In genomic region chr3:62611541-62612240, GRCh38 we compare ENCODE assay signal across 27 cellular contexts.
DNase-seq lines count a peak whose midpoint lies in the region; ATAC-seq, FAIRE-seq and TF ChIP-seq lines count a peak whose summit lies in the region.
"Had no signal": no experiment of that assay in that cellular context is flagged by ENCODE, and none has a peak within 500 bp of the region (broad histone marks: within the 10 kb centered on the region; RNA-seq: fewer than 3 reads in every experiment).

No MANE protein-coding gene starts in this region.

- peak overlapping the region; percentile 43 for H3K27ac ChIP-seq in astrocyte (ENCODE audit: low read depth, low read length)
- H3K27ac ChIP-seq: 22Rv1, suprapubic skin had no signal

- TF ChIP-seq POLR2A in GM12892 (IDR thresholded peaks at IDR 0.05; ENCODE audit: low read depth, low read length) = no peak

- no peaks in the 10 kb centered on the region for H3K36me3 Mint-ChIP-seq in activated naive CD4-positive, alpha-beta T cell treated with anti-CD3 and anti-CD28 coated beads, Interleukin-2, amount 50 U/mL, for 24 hours
- H3K36me3 Mint-ChIP-seq in activated naive CD4-positive, alpha-beta T cell treated with anti-CD3 and anti-CD28 coated beads, Interleukin-2, amount 10 ng/mL, durations not matched to agents 7 days and 5 days = no peaks in the 10 kb centered on the region
- no peaks in the 10 kb centered on the region for H3K36me3 Mint-ChIP-seq in astrocyte (ENCODE audit: low read depth, unreplicated experiment)
- H3K36me3 Mint-ChIP-seq: CD8-positive, alpha-beta T cell; immature natural killer cell had no signal

- no peaks in the 10 kb centered on the region for H4K20me1 ChIP-seq in astrocyte (ENCODE audit: insufficient read depth, low read length)

- H3K27me3 ChIP-seq in astrocyte (ENCODE audit: insufficient read depth, low read length) (no peaks in the 10 kb centered on the region), skeletal muscle satellite cell (ENCODE audit: control insufficient read depth, insufficient read depth, low read length) (no peaks in the 10 kb centered on the region)
- H3K27me3 ChIP-seq: suprapubic skin had no signal

- H3K4me1 ChIP-seq in astrocyte (ENCODE audit: insufficient read depth, low read length) (peaks cover 34% of the 10 kb centered on the region), skeletal muscle satellite cell (ENCODE audit: control insufficient read depth, insufficient read depth, low read length) (peaks cover 54% of the 10 kb centered on the region)

- no peak overlapping the region for H2AFZ ChIP-seq in astrocyte (ENCODE audit: low read depth, low read length)

- peaks cover 3% of the 10 kb centered on the region for H3K27me3 Mint-ChIP-seq in activated naive CD4-positive, alpha-beta T cell treated with anti-CD3 and anti-CD28 coated beads, Interleukin-2, amount 50 U/mL, for 24 hours
- peaks cover 3% of the 10 kb centered on the region for H3K27me3 Mint-ChIP-seq in activated naive CD4-positive, alpha-beta T cell treated with anti-CD3 and anti-CD28 coated beads, Interleukin-2, amount 10 ng/mL, durations not matched to agents 7 days and 5 days
- no peaks in the 10 kb centered on the region for H3K27me3 Mint-ChIP-seq in astrocyte (ENCODE audit: low read depth, unreplicated experiment)

- H3K9me3 Mint-ChIP-seq in activated naive CD4-positive, alpha-beta T cell treated with anti-CD3 and anti-CD28 coated beads, Interleukin-2, amount 50 U/mL, for 24 hours = no peaks in the 10 kb centered on the region
- H3K9me3 Mint-ChIP-seq in activated naive CD4-positive, alpha-beta T cell treated with anti-CD3 and anti-CD28 coated beads, Interleukin-2, amount 10 ng/mL, durations not matched to agents 7 days and 5 days = no peaks in the 10 kb centered on the region
- H3K9me3 Mint-ChIP-seq in astrocyte (ENCODE audit: unreplicated experiment) = no peaks in the 10 kb centered on the region
- H3K9me3 Mint-ChIP-seq: CD8-positive, alpha-beta T cell had no signal

- H3K36me3 ChIP-seq in astrocyte (ENCODE audit: insufficient read depth, low read length) = no peaks in the 10 kb centered on the region
- H3K36me3 ChIP-seq in skeletal muscle satellite cell (ENCODE audit: insufficient read depth, low read length) = no peaks in the 10 kb centered on the region
- H3K36me3 ChIP-seq: suprapubic skin had no signal

- TF ChIP-seq CTCF in astrocyte (IDR thresholded peaks at IDR 0.05; ENCODE audit: insufficient read depth, low read depth, low read length) (no peak), fibroblast of villous mesenchyme (IDR thresholded peaks at IDR 0.05; ENCODE audit: insufficient read depth, low read depth, low read length) (no peak)

- intact Hi-C loops in left cardiac atrium (cut with DNase I) = no loop called here

- DNase-seq in activated naive CD4-positive, alpha-beta T cell treated with anti-CD3 and anti-CD28 coated beads, Interleukin-2, amount 10 ng/mL, durations not matched to agents 7 days and 5 days = no peak
- DNase-seq in astrocyte (ENCODE audit: low read depth) (peak; percentile 74), fibroblast of villous mesenchyme (ENCODE audit: low read depth) (peak; percentile 21), left cardiac atrium (no peak), GM12892 (ENCODE audit: insufficient read length) (no peak)
- no peak for DNase-seq in stimulated activated CD4-positive, alpha-beta T cell treated with anti-CD3 and anti-CD28 coated beads, Interleukin-12 subunit alpha, Interleukin-12 subunit beta, amount 100 ng/mL, for 4 hours
- DNase-seq: activated CD4-positive, alpha-beta T cell treated with anti-CD3 and anti-CD28 coated beads for 4 hours; activated CD8-positive, alpha-beta memory T cell treated with anti-CD3 and anti-CD28 coated beads for 24 hours; activated naive CD4-positive, alpha-beta T cell; activated T-cell treated with anti-CD3 and anti-CD28 coated beads, Interleukin-2, amount 50 U/mL, for 1 hour; AML-193; amniotic stem cell; CD8-positive, alpha-beta T cell; central memory CD4-positive, alpha-beta T cell; dermis blood vessel endothelial cell; DMS 273 treated with DMSO at 0.1 percent for 48 hours; immature natural killer cell; Kasumi-1; NCI-H187 treated with DMSO at 0.1 percent for 48 hours; NCI-H526 treated with DMSO at 0.1 percent for 48 hours; posterior cingulate gyrus; stimulated activated CD4-positive, alpha-beta T cell treated with anti-CD3 and anti-CD28 coated beads, Interleukin-1b, Interleukin-23, amount 100 ng/mL, for 48 hours; T-helper 2 cell had no signal

- H3K4me3 Mint-ChIP-seq in activated naive CD4-positive, alpha-beta T cell treated with anti-CD3 and anti-CD28 coated beads, Interleukin-2, amount 50 U/mL, for 24 hours = no peak overlapping the region
- H3K4me3 Mint-ChIP-seq in activated naive CD4-positive, alpha-beta T cell treated with anti-CD3 and anti-CD28 coated beads, Interleukin-2, amount 10 ng/mL, durations not matched to agents 7 days and 5 days = no peak overlapping the region
- no peak overlapping the region for H3K4me3 Mint-ChIP-seq in astrocyte (ENCODE audit: unreplicated experiment)
- H3K4me3 Mint-ChIP-seq: CD8-positive, alpha-beta T cell; immature natural killer cell had no signal

- no peak overlapping the region for H3K4me3 ChIP-seq in astrocyte (ENCODE audit: insufficient read depth, low read depth, low read length)
- H3K4me3 ChIP-seq in fibroblast of villous mesenchyme (ENCODE audit: low read depth, low read length) = no peak overlapping the region
- H3K4me3 ChIP-seq in skeletal muscle satellite cell (ENCODE audit: low read length) = no peak overlapping the region
- H3K4me3 ChIP-seq: suprapubic skin had no signal

- peak overlapping the region; percentile 6 for H3K27ac Mint-ChIP-seq in activated naive CD4-positive, alpha-beta T cell treated with anti-CD3 and anti-CD28 coated beads, Interleukin-2, amount 50 U/mL, for 24 hours
- H3K27ac Mint-ChIP-seq in activated naive CD4-positive, alpha-beta T cell treated with anti-CD3 and anti-CD28 coated beads, Interleukin-2, amount 10 ng/mL, durations not matched to agents 7 days and 5 days = no peak overlapping the region
- peak overlapping the region; percentile 90 for H3K27ac Mint-ChIP-seq in astrocyte (ENCODE audit: unreplicated experiment)
- H3K27ac Mint-ChIP-seq: CD8-positive, alpha-beta T cell; immature natural killer cell had no signal

- no peaks in the 10 kb centered on the region for H3K9me3 ChIP-seq in astrocyte (ENCODE audit: insufficient read depth, low read depth, low read length)
- H3K9me3 ChIP-seq in skeletal muscle satellite cell (replicated peaks; ENCODE audit: low read length) = no peaks in the 10 kb centered on the region
- H3K9me3 ChIP-seq: suprapubic skin had no signal

- peak; percentile 49 for FAIRE-seq in astrocyte (lab: Jason Lieb, UNC)
- FAIRE-seq in GM12892 (lab: Jason Lieb, UNC) = no peak

- H3K9ac ChIP-seq in astrocyte (ENCODE audit: low read length) = no peak overlapping the region
- H3K9ac ChIP-seq in skeletal muscle satellite cell (ENCODE audit: low read depth, low read length) = peak overlapping the region; percentile 51

- H3K79me2 ChIP-seq in astrocyte (ENCODE audit: insufficient read depth, low read length) = no peaks in the 10 kb centered on the region

- CTCF ChIA-PET in activated naive CD4-positive, alpha-beta T cell treated with anti-CD3 and anti-CD28 coated beads, Interleukin-2, amount 10 ng/mL, durations not matched to agents 7 days and 5 days (lab: Charles Lee) = no interaction called here

- no peak for ATAC-seq in left cardiac atrium
- ATAC-seq: CD8-positive, alpha-beta T cell had no signal

- no peaks in the 10 kb centered on the region for H3K4me1 Mint-ChIP-seq in activated naive CD4-positive, alpha-beta T cell treated with anti-CD3 and anti-CD28 coated beads, Interleukin-2, amount 50 U/mL, for 24 hours
- H3K4me1 Mint-ChIP-seq in activated naive CD4-positive, alpha-beta T cell treated with anti-CD3 and anti-CD28 coated beads, Interleukin-2, amount 10 ng/mL, durations not matched to agents 7 days and 5 days = no peaks in the 10 kb centered on the region
- peaks cover 39% of the 10 kb centered on the region for H3K4me1 Mint-ChIP-seq in astrocyte (ENCODE audit: low read depth, unreplicated experiment)
- H3K4me1 Mint-ChIP-seq: immature natural killer cell had no signal

- H3K4me2 ChIP-seq in astrocyte (ENCODE audit: low read length) (peak overlapping the region; percentile 42), skeletal muscle satellite cell (ENCODE audit: low read length) (peak overlapping the region; percentile 29)

Comparison
In these comparisons a context has a peak if more than half of its experiments do, and no peak if none do; other contexts are left out.
1. DNase-seq: peak in astrocyte (single experiment) and fibroblast of villous mesenchyme (single experiment); none in activated naive CD4-positive, alpha-beta T cell treated with anti-CD3 and anti-CD28 coated beads, Interleukin-2, amount 10 ng/mL, durations not matched to agents 7 days and 5 days (single experiment), left cardiac atrium (single experiment), GM12892 (single experiment) and stimulated activated CD4-positive, alpha-beta T cell treated with anti-CD3 and anti-CD28 coated beads, Interleukin-12 subunit alpha, Interleukin-12 subunit beta, amount 100 ng/mL, for 4 hours (single experiment).